In the genomic region with DNA sequence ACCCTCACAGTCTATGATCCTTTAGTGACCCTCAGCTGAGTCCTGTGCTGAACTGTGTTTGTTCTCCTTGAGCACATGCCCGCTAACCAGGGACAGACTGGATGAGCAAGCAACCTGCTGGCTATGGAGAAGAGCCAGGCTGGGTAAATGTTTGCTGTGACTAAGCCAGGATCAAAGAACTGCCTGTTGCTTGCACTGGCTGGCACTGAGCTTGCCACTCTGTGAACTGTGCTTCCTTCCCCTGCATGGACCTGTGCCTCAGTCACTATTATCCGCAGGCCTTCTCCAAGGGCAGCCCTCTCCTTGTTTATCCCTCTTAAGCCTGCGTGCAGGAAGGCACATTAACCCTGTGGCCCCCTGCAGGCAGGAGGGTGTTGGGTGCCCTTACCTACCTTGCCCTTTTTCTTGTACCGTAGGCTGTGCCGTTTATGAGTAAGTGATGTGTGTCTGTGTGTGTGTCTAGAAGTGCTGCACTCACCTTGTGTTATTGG, we compare ENCODE assay signal across 8 cellular contexts. TPM values are rescaled to one million over a fixed set of nuclear protein-coding genes. Genes with fewer than 3 reads are reported as not detected.
A peak's percentile ranks its signal among the peaks of the same experiment; 100 is the strongest.
DNase-seq lines count a peak whose midpoint lies in the region; ATAC-seq and TF ChIP-seq lines count a peak whose summit lies in the region.

No MANE protein-coding gene starts in this region.

- H3K27me3 ChIP-seq in heart right ventricle, result no peaks in the 10 kb centered on the region
- no peaks in the 10 kb centered on the region for H3K27me3 ChIP-seq in stomach

- H3K4me3 Mint-ChIP-seq in activated CD4-positive, alpha-beta memory T cell treated with anti-CD3 and anti-CD28 coated beads for 36 hours, result no peak overlapping the region

- WGBS in heart right ventricle, 2 donors, result 33 to 35% methylated on average over 5 of the region's 5 CpGs
- 15 to 30% (median 18%) methylated on average over 5 of the region's 5 CpGs for WGBS in stomach, 5 donors

- intact Hi-C loops in activated CD4-positive, alpha-beta memory T cell treated with anti-CD3 and anti-CD28 coated beads for 36 hours (cut with micrococcal nuclease), result loop anchor here (1.0 kb wide), 1 partner anchor 70 kb away; no protein-coding TSS in a partner anchor
- intact Hi-C loops in heart right ventricle (cut with DNase I), result loop anchor here (1.0 to 10.0 kb wide), 10 partner anchors 22 to 186 kb away; a partner anchor contains a TSS
- intact Hi-C loops in stomach (cut with DNase I; ENCODE audit: low total_unique reads), result no loop called here

- POLR2A ChIA-PET in activated CD4-positive, alpha-beta memory T cell treated with anti-CD3 and anti-CD28 coated beads for 36 hours (lab: Charles Lee), result interaction anchor here (1.4 kb wide), 1 partner anchor 22 kb away, joined by 7 read pairs; a partner anchor contains a TSS

- H3K36me3 ChIP-seq in heart right ventricle (peaks cover 0 to 38% (median 0%) of the 10 kb centered on the region in 9 donors), stomach (peaks cover 6 to 55% (median 38%) of the 10 kb centered on the region in 4 donors)

- H3K27ac Mint-ChIP-seq in activated CD4-positive, alpha-beta memory T cell treated with anti-CD3 and anti-CD28 coated beads for 36 hours, result peak overlapping the region; percentile 23

- TF ChIP-seq EP300 in stomach (IDR thresholded peaks at IDR 0.05), result no peak

- ATAC-seq in heart right ventricle (peak in 5 of 8 donors; percentile 11 to 35 (median 23)), HG02678 (IDR thresholded peaks at IDR 0.05; ENCODE audit: unreplicated experiment) (no peak)

- DNase-seq in NCI-H82 (lab: John Stamatoyannopoulos, UW), result peak; percentile 50
- no peak for DNase-seq in NCI-H82 treated with DMSO at 0.1 percent for 48 hours (lab: John Stamatoyannopoulos, UW; ENCODE audit: unreplicated experiment)
- no peak for DNase-seq in activated CD4-positive, alpha-beta memory T cell treated with anti-CD3 and anti-CD28 coated beads for 36 hours
- DNase-seq in heart right ventricle, result no peak
- peak; percentile 84 for DNase-seq in stomach
- no peak for DNase-seq in NCI-H1105 (lab: John Stamatoyannopoulos, UW)
- DNase-seq in COR-L47 (lab: John Stamatoyannopoulos, UW), result no peak

- H3K4me1 ChIP-seq in heart right ventricle (peaks cover 5 to 47% (median 30%) of the 10 kb centered on the region in 9 donors), stomach (peaks cover 48 to 93% (median 76%) of the 10 kb centered on the region in 4 donors)

- TF ChIP-seq CTCF in heart right ventricle (IDR thresholded peaks at IDR 0.05), result no peak
- TF ChIP-seq CTCF in stomach (IDR thresholded peaks at IDR 0.05), result no peak

- no peaks in the 10 kb centered on the region for H3K9me3 Mint-ChIP-seq in activated CD4-positive, alpha-beta memory T cell treated with anti-CD3 and anti-CD28 coated beads for 36 hours

- H3K9me3 ChIP-seq in heart right ventricle (no peaks in the 10 kb centered on the region), stomach (no peaks in the 10 kb centered on the region)

- CTCF ChIA-PET in activated CD4-positive, alpha-beta memory T cell treated with anti-CD3 and anti-CD28 coated beads for 36 hours (lab: Charles Lee), result interaction anchor here (0.6 to 17.6 kb wide), 22 partner anchors 8 to 384 kb away, joined by 3 to 290 read pairs (median 4); a partner anchor contains a TSS

- H3K4me3 ChIP-seq in heart right ventricle (peak overlapping the region in 6 of 10 donors; percentile 16 to 49 (median 38)), stomach (peak overlapping the region in 3 of 4 donors; percentile 26 to 33 (median 31))

- no peaks in the 10 kb centered on the region for H3K27me3 Mint-ChIP-seq in activated CD4-positive, alpha-beta memory T cell treated with anti-CD3 and anti-CD28 coated beads for 36 hours

- TF ChIP-seq POLR2A in stomach (IDR thresholded peaks at IDR 0.05), result peak in 2 of 4 donors; percentile 5 to 26

- H3K36me3 Mint-ChIP-seq in activated CD4-positive, alpha-beta memory T cell treated with anti-CD3 and anti-CD28 coated beads for 36 hours, result peaks cover 17% of the 10 kb centered on the region

- peak overlapping the region in 9 of 10 donors; percentile 58 to 83 (median 68) for H3K27ac ChIP-seq in heart right ventricle
- H3K27ac ChIP-seq in stomach, result peak overlapping the region; percentile 86 to 94 (median 91)

- peaks cover 29% of the 10 kb centered on the region for H3K4me1 Mint-ChIP-seq in activated CD4-positive, alpha-beta memory T cell treated with anti-CD3 and anti-CD28 coated beads for 36 hours (ENCODE audit: low read depth)

RNA-seq across cellular contexts. Expression of a gene that starts 7.4 kb away (rescaled TPM):
- 10 to 100 TPM; 32.5 to 34.4 TPM for total RNA-seq in activated CD4-positive, alpha-beta memory T cell treated with anti-CD3 and anti-CD28 coated beads for 36 hours
- total RNA-seq in heart right ventricle, result 10 to 100 TPM; 22.8 to 37.0 (median 31.5) TPM
- 10 to 100 TPM in 1 of 2 donors, 1 to 10 TPM in 1; 9.5 to 10.9 TPM for polyA plus RNA-seq in heart right ventricle
- 10 to 100 TPM in 4 of 5 donors, not detected in 1; 12.1 to 44.2 (median 19.8) TPM for total RNA-seq in stomach
- polyA plus RNA-seq in stomach, result 10 to 100 TPM in 1 of 3 donors, 1 to 10 TPM in 2; 7.6 to 10.3 (median 8.6) TPM

RNA-seq across cellular contexts. Expression of a gene that starts 8.9 kb away (rescaled TPM):
- not detected for total RNA-seq in activated CD4-positive, alpha-beta memory T cell treated with anti-CD3 and anti-CD28 coated beads for 36 hours
- total RNA-seq in heart right ventricle (not detected), stomach (10 to 100 TPM; 23.9 to 93.6 (median 69.8) TPM)
- polyA plus RNA-seq in heart right ventricle (not detected), stomach (100 to 1,000 TPM in 1 of 3 donors, 10 to 100 TPM in 2; 71.0 to 102 (median 97.9) TPM)

RNA-seq across cellular contexts. Expression of a gene that starts 22.2 kb away (rescaled TPM):
- 100 to 1,000 TPM; 170 to 183 TPM for total RNA-seq in activated CD4-positive, alpha-beta memory T cell treated with anti-CD3 and anti-CD28 coated beads for 36 hours
- 10 to 100 TPM; 44.0 to 71.2 (median 62.3) TPM for total RNA-seq in heart right ventricle
- polyA plus RNA-seq in heart right ventricle, result 100 to 1,000 TPM in 1 of 2 donors, 10 to 100 TPM in 1; 69.9 to 143 TPM
- 100 to 1,000 TPM; 101 to 682 (median 474) TPM for total RNA-seq in stomach
- polyA plus RNA-seq in stomach, result 100 to 1,000 TPM; 155 to 300 (median 242) TPM

RNA-seq across cellular contexts. Expression of a gene that starts 52.7 kb away (rescaled TPM):
- 10 to 100 TPM; 15.1 to 17.2 TPM for total RNA-seq in activated CD4-positive, alpha-beta memory T cell treated with anti-CD3 and anti-CD28 coated beads for 36 hours
- total RNA-seq in heart right ventricle (10 to 100 TPM; 13.0 to 18.3 (median 15.9) TPM), stomach (10 to 100 TPM in 2 of 5 donors, 1 to 10 TPM in 2, under 1 TPM in 1; 0.87 to 22.8 (median 3.1) TPM)
- polyA plus RNA-seq in heart right ventricle (1 to 10 TPM; 4.3 to 8.0 TPM), stomach (10 to 100 TPM in 1 of 3 donors, 1 to 10 TPM in 2; 4.7 to 11.9 (median 8.0) TPM)

Comparison
In these comparisons a context has a peak if more than half of its experiments do, and no peak if none do; other contexts are left out.
1. DNase-seq: peak in NCI-H82 (single experiment) and stomach (single experiment); none in NCI-H82 treated with DMSO at 0.1 percent for 48 hours (single experiment), activated CD4-positive, alpha-beta memory T cell treated with anti-CD3 and anti-CD28 coated beads for 36 hours (single experiment), heart right ventricle (0 of 2), NCI-H1105 (single experiment) and COR-L47 (single experiment).
2. RNA of a gene that starts 8.9 kb away (total RNA-seq): 23.9 to 93.6 TPM in stomach; not detected in activated CD4-positive, alpha-beta memory T cell treated with anti-CD3 and anti-CD28 coated beads for 36 hours and not detected in heart right ventricle; every median in the first group is over 10 times any median in the second.